29 cellular contexts compared by ENCODE assay signal in genomic region chr4:152616804-152617203, GRCh38.
"Had no signal": no experiment of that assay in that cellular context is flagged by ENCODE, and none has a peak within 500 bp of the region (broad histone marks: within the 10 kb centered on the region; RNA-seq: fewer than 3 reads in every experiment).

No MANE protein-coding gene starts in this region.

- ATAC-seq: naive thymus-derived CD8-positive, alpha-beta T cell; natural killer cell treated with Interleukin-12 subunit alpha and Interleukin-12 subunit beta and Interleukin-15 and Interleukin-18, amount 100 ng/mL, for 72 hours; psoas muscle; right cardiac atrium; right lobe of liver; stimulated activated effector memory CD8-positive, alpha-beta T cell treated with anti-CD3 and anti-CD28 coated beads, Interleukin-12 subunit alpha, Interleukin-12 subunit beta, amount 100 ng/mL, for 72 hours; stimulated activated naive B cell treated with anti-CD40 and anti-IgM and Interleukin-4, amounts not matched to agents 10 μg/mL and 1 μg/mL and 100 μg/mL, for 72 hours had no signal

- H3K9me3 Mint-ChIP-seq: naive thymus-derived CD8-positive, alpha-beta T cell; natural killer cell treated with Interleukin-12 subunit alpha and Interleukin-12 subunit beta and Interleukin-15 and Interleukin-18, amount 100 ng/mL, for 72 hours; nephron progenitor cell; neural crest cell; stimulated activated effector memory CD8-positive, alpha-beta T cell treated with anti-CD3 and anti-CD28 coated beads, Interleukin-12 subunit alpha, Interleukin-12 subunit beta, amount 100 ng/mL, for 72 hours; stimulated activated naive B cell treated with anti-CD40 and anti-IgM and Interleukin-4, amounts not matched to agents 10 μg/mL and 1 μg/mL and 100 μg/mL, for 72 hours; stimulated activated naive CD8-positive, alpha-beta T cell treated with anti-CD3 and anti-CD28 coated beads, Interleukin-15, Interleukin-2, amounts not matched to agents 100 ng/mL and 50 ng/mL, for 24 hours had no signal

- H3K9ac ChIP-seq: parathyroid adenoma had no signal

- H3K4me3 Mint-ChIP-seq: naive thymus-derived CD8-positive, alpha-beta T cell; natural killer cell treated with Interleukin-12 subunit alpha and Interleukin-12 subunit beta and Interleukin-15 and Interleukin-18, amount 100 ng/mL, for 72 hours; nephron progenitor cell; neural crest cell; stimulated activated effector memory CD8-positive, alpha-beta T cell treated with anti-CD3 and anti-CD28 coated beads, Interleukin-12 subunit alpha, Interleukin-12 subunit beta, amount 100 ng/mL, for 72 hours; stimulated activated naive B cell treated with anti-CD40 and anti-IgM and Interleukin-4, amounts not matched to agents 10 μg/mL and 1 μg/mL and 100 μg/mL, for 72 hours; stimulated activated naive CD8-positive, alpha-beta T cell treated with anti-CD3 and anti-CD28 coated beads, Interleukin-15, Interleukin-2, amounts not matched to agents 100 ng/mL and 50 ng/mL, for 24 hours had no signal

- H3K9me3 ChIP-seq: ovary, psoas muscle, right lobe of liver, sigmoid colon, stomach, thoracic aorta, thyroid gland, tibial nerve, upper lobe of left lung, uterus had no signal

- H3K36me3 ChIP-seq: ovary, right lobe of liver, sigmoid colon, stomach, thoracic aorta, thyroid gland, tibial nerve, upper lobe of left lung, uterus had no signal

- H3K4me3 ChIP-seq: ovary, psoas muscle, right lobe of liver, sigmoid colon, stomach, thoracic aorta, thyroid gland, tibial nerve, upper lobe of left lung, uterus had no signal

- H3K27me3 ChIP-seq: ovary, right lobe of liver, sigmoid colon, stomach, thyroid gland, tibial nerve, upper lobe of left lung, uterus had no signal

- H3K27ac ChIP-seq: ovary, parathyroid adenoma, psoas muscle, right lobe of liver, sigmoid colon, stomach, thoracic aorta, thyroid gland, tibial nerve, upper lobe of left lung, uterus had no signal

- H2AFZ ChIP-seq: parathyroid adenoma had no signal

- H3K4me1 Mint-ChIP-seq: naive thymus-derived CD8-positive, alpha-beta T cell; neural crest cell; stimulated activated effector memory CD8-positive, alpha-beta T cell treated with anti-CD3 and anti-CD28 coated beads, Interleukin-12 subunit alpha, Interleukin-12 subunit beta, amount 100 ng/mL, for 72 hours had no signal

- H3K27ac Mint-ChIP-seq: naive thymus-derived CD8-positive, alpha-beta T cell; natural killer cell treated with Interleukin-12 subunit alpha and Interleukin-12 subunit beta and Interleukin-15 and Interleukin-18, amount 100 ng/mL, for 72 hours; nephron progenitor cell; progenitor cell of endocrine pancreas; stimulated activated effector memory CD8-positive, alpha-beta T cell treated with anti-CD3 and anti-CD28 coated beads, Interleukin-12 subunit alpha, Interleukin-12 subunit beta, amount 100 ng/mL, for 72 hours; stimulated activated naive B cell treated with anti-CD40 and anti-IgM and Interleukin-4, amounts not matched to agents 10 μg/mL and 1 μg/mL and 100 μg/mL, for 72 hours; stimulated activated naive CD8-positive, alpha-beta T cell treated with anti-CD3 and anti-CD28 coated beads, Interleukin-15, Interleukin-2, amounts not matched to agents 100 ng/mL and 50 ng/mL, for 24 hours had no signal

- H3K4me1 ChIP-seq: parathyroid adenoma, psoas muscle, right lobe of liver, sigmoid colon, stomach, tibial nerve, uterus had no signal

- DNase-seq: naive thymus-derived CD8-positive, alpha-beta T cell; nephron progenitor cell; occipital lobe; ovary; posterior cingulate gyrus; psoas muscle; right cardiac atrium; right lobe of liver; sigmoid colon; small intestine; stimulated activated CD4-positive, alpha-beta T cell treated with anti-CD3 and anti-CD28 coated beads, Interleukin-15, amount 100 ng/mL, for 24 hours; stimulated activated CD4-positive, alpha-beta T cell treated with anti-CD3 and anti-CD28 coated beads, Interleukin-2, amount 100 ng/mL, for 24 hours; stimulated activated CD4-positive, alpha-beta T cell treated with anti-CD3 and anti-CD28 coated beads, Interleukin-2, amount 100 ng/mL, for 48 hours; stimulated activated CD4-positive, alpha-beta T cell treated with anti-CD3 and anti-CD28 coated beads, Interleukin-4, amount 100 ng/mL, for 24 hours; stimulated activated naive B cell treated with anti-CD40 and anti-IgM and Interleukin-4, amounts not matched to agents 10 μg/mL and 1 μg/mL and 100 μg/mL, for 72 hours; stimulated activated naive CD4-positive, alpha-beta T cell treated with Interleukin-2 at 50 U/mL for 16 hours; stomach; trophoblast cell; upper lobe of left lung; uterus had no signal

- H3K36me3 Mint-ChIP-seq: natural killer cell treated with Interleukin-12 subunit alpha and Interleukin-12 subunit beta and Interleukin-15 and Interleukin-18, amount 100 ng/mL, for 72 hours; stimulated activated effector memory CD8-positive, alpha-beta T cell treated with anti-CD3 and anti-CD28 coated beads, Interleukin-12 subunit alpha, Interleukin-12 subunit beta, amount 100 ng/mL, for 72 hours had no signal

- H3K79me2 ChIP-seq: parathyroid adenoma had no signal
